In genomic region chr5:911601-912000, GRCh38 we compare ENCODE assay signal across 14 cellular contexts. TPM values are rescaled to one million over a fixed set of nuclear protein-coding genes. Genes with fewer than 3 reads are reported as not detected.
DNase-seq lines count a peak whose midpoint lies in the region; ATAC-seq, FAIRE-seq and TF ChIP-seq lines count a peak whose summit lies in the region.
"Had no signal": no experiment of that assay in that cellular context is flagged by ENCODE, and none has a peak within 500 bp of the region (broad histone marks: within the 10 kb centered on the region; RNA-seq: fewer than 3 reads in every experiment).

No MANE protein-coding gene starts in this region.

- in situ Hi-C loops in HepG2 (cut with HindIII; ENCODE audit: extremely low pct_ligation_motif_present, low pct_unique_long_range_greater_than_20kb): no loop called here
- in situ Hi-C loops in transverse colon (cut with MboI; ENCODE audit: low pct_ligation_motif_present in 1 of 4, low pct_unique_long_range_greater_than_20kb in 1 of 4, low sequenced_read_pairs in 3 of 4): loop anchor here in 1 of 4 donors (25.0 kb wide), 1 partner anchor 249 kb away; no protein-coding TSS in a partner anchor

- no peak for TF ChIP-seq RAD21 in HepG2 (CRISPR knock-in tag; IDR thresholded peaks at IDR 0.05)

- TF ChIP-seq EP300 in HepG2 (IDR thresholded peaks at IDR 0.05; ENCODE audit: low read depth in 2 of 2, low read length in 2 of 2): no peak
- no peak for TF ChIP-seq EP300 in HepG2 (CRISPR knock-in tag; IDR thresholded peaks at IDR 0.05; ENCODE audit: borderline replicate concordance)
- TF ChIP-seq EP300 in transverse colon (IDR thresholded peaks at IDR 0.05; ENCODE audit: low read depth): no peak

- CTCF ChIA-PET in HepG2 (lab: Yijun Ruan, JAX; ENCODE audit: low intra/inter-chr PET ratio, low total read pairs): no interaction called here
- CTCF ChIA-PET in activated CD4-positive, alpha-beta memory T cell treated with anti-CD3 and anti-CD28 coated beads, Interleukin-2, amount 10 ng/mL, durations not matched to agents 7 days and 5 days (lab: Charles Lee): interaction anchor here (0.6 kb wide), 1 partner anchor 10 kb away, joined by 3 read pairs; no protein-coding TSS in a partner anchor

- H3K36me3 ChIP-seq in HepG2 (replicated peaks in 1 of 2; ENCODE audit: control insufficient read depth in 1 of 2, insufficient read depth in 2 of 2, low read length in 2 of 2): peaks cover 26 to 74% of the 10 kb centered on the region in 2 experiments
- H3K36me3 ChIP-seq in right lobe of liver: no peaks in the 10 kb centered on the region
- no peaks in the 10 kb centered on the region for H3K36me3 ChIP-seq in lower lobe of right lung
- H3K36me3 ChIP-seq in transverse colon: no peaks in the 10 kb centered on the region

- no peak for ATAC-seq in HepG2
- ATAC-seq in right lobe of liver: no peak
- no peak for ATAC-seq in lower lobe of right lung

- no peak overlapping the region for H3K4me3 Mint-ChIP-seq in activated CD4-positive, alpha-beta memory T cell treated with anti-CD3 and anti-CD28 coated beads, Interleukin-2, amount 10 ng/mL, durations not matched to agents 7 days and 5 days
- H3K4me3 Mint-ChIP-seq: WTC11 had no signal

- FAIRE-seq in HepG2 (lab: Jason Lieb, UNC) (no peak), D721Med (lab: Jason Lieb, UNC) (no peak)
- FAIRE-seq: islet of Langerhans had no signal

- no peak for DNase-seq in HepG2 (ENCODE audit: low spot score)
- DNase-seq in right lobe of liver: no peak
- no peak for DNase-seq in activated CD4-positive, alpha-beta memory T cell treated with anti-CD3 and anti-CD28 coated beads, Interleukin-2, amount 10 ng/mL, durations not matched to agents 7 days and 5 days
- peak; percentile 12 for DNase-seq in fibroblast of the aortic adventitia (ENCODE audit: low read depth)
- no peak for DNase-seq in D721Med (ENCODE audit: insufficient read length, low spot score)
- DNase-seq in lower lobe of right lung: no peak
- DNase-seq in transverse colon: no peak
- no peak for DNase-seq in NCI-H345 (lab: John Stamatoyannopoulos, UW)
- DNase-seq: DMS79 treated with DMSO at 0.1 percent for 48 hours, Karpas-422, naive B cell, SHP77 had no signal

- POLR2A ChIA-PET in HepG2 (lab: Yijun Ruan, JAX): no interaction called here
- POLR2A ChIA-PET in activated CD4-positive, alpha-beta memory T cell treated with anti-CD3 and anti-CD28 coated beads, Interleukin-2, amount 10 ng/mL, durations not matched to agents 7 days and 5 days (lab: Charles Lee): interaction anchor here (0.9 kb wide), 1 partner anchor 19 kb away, joined by 4 read pairs; the partner anchor contains the start of genes BRD9 and TRIP13

- H3K27me3 ChIP-seq in HepG2 (ENCODE audit: control insufficient read depth in 1 of 2, insufficient read depth in 2 of 2, low read length in 2 of 2): no peaks in the 10 kb centered on the region
- H3K27me3 ChIP-seq in right lobe of liver: no peaks in the 10 kb centered on the region
- no peaks in the 10 kb centered on the region for H3K27me3 ChIP-seq in lower lobe of right lung (ENCODE audit: low read depth)
- H3K27me3 ChIP-seq in transverse colon: no peaks in the 10 kb centered on the region

- BruUV-seq in HepG2 (replicated peaks; lab: Mats Ljungman, UMichigan): no TSS peak

- H3K4me1 ChIP-seq in HepG2 (ENCODE audit: insufficient read depth, low read length): no peaks in the 10 kb centered on the region
- no peaks in the 10 kb centered on the region for H3K4me1 ChIP-seq in right lobe of liver
- H3K4me1 ChIP-seq in lower lobe of right lung: no peaks in the 10 kb centered on the region
- H3K4me1 ChIP-seq in transverse colon: no peaks in the 10 kb centered on the region

- H3K27me3 Mint-ChIP-seq in activated CD4-positive, alpha-beta memory T cell treated with anti-CD3 and anti-CD28 coated beads, Interleukin-2, amount 10 ng/mL, durations not matched to agents 7 days and 5 days: no peaks in the 10 kb centered on the region
- H3K27me3 Mint-ChIP-seq: naive B cell had no signal

- no peaks in the 10 kb centered on the region for H3K79me2 ChIP-seq in HepG2 (ENCODE audit: insufficient read depth, low read length)

- peaks cover 12% of the 10 kb centered on the region for H3K4me1 Mint-ChIP-seq in activated CD4-positive, alpha-beta memory T cell treated with anti-CD3 and anti-CD28 coated beads, Interleukin-2, amount 10 ng/mL, durations not matched to agents 7 days and 5 days
- H3K4me1 Mint-ChIP-seq: naive B cell, WTC11 had no signal

- H3K27ac ChIP-seq in HepG2 (ENCODE audit: extremely low read length, insufficient read depth, low read length) (no peak overlapping the region), right lobe of liver (no peak overlapping the region), lower lobe of right lung (no peak overlapping the region), transverse colon (no peak overlapping the region)

- peak overlapping the region; percentile 71 for H3K27ac Mint-ChIP-seq in activated CD4-positive, alpha-beta memory T cell treated with anti-CD3 and anti-CD28 coated beads, Interleukin-2, amount 10 ng/mL, durations not matched to agents 7 days and 5 days

- H4K20me1 ChIP-seq in HepG2 (ENCODE audit: insufficient read depth, low read length): no peaks in the 10 kb centered on the region

- H3K9me3 Mint-ChIP-seq in activated CD4-positive, alpha-beta memory T cell treated with anti-CD3 and anti-CD28 coated beads, Interleukin-2, amount 10 ng/mL, durations not matched to agents 7 days and 5 days: no peaks in the 10 kb centered on the region
- H3K9me3 Mint-ChIP-seq: naive B cell, WTC11 had no signal

- H2AFZ ChIP-seq in HepG2 (ENCODE audit: low read length): no peak overlapping the region

- intact Hi-C loops in HepG2 (cut with micrococcal nuclease; ENCODE audit: unreplicated experiment) (no loop called here), right lobe of liver (cut with DNase I) (no loop called here), lower lobe of right lung (cut with DNase I) (no loop called here), transverse colon (cut with DNase I; ENCODE audit: low total_unique reads) (no loop called here)

- H3K4me2 ChIP-seq in HepG2 (ENCODE audit: low read depth, low read length): no peak overlapping the region

- WGBS in HepG2 (ENCODE audit: low lambda C conversion rate): 98% methylated on average over 7 of the region's 11 CpGs
- WGBS in right lobe of liver (ENCODE audit: insufficient coverage, low coverage, low lambda C conversion rate, missing lambda C conversion rate): 88% methylated on average over 10 of the region's 11 CpGs
- WGBS in transverse colon (ENCODE audit: low coverage in 1 of 2), 2 donors: 88 to 89% methylated on average over 7 to 11 of the region's 11 CpGs

- H3K9ac ChIP-seq in HepG2 (ENCODE audit: insufficient read depth, low read depth, low read length): no peak overlapping the region

- TF ChIP-seq POLR2A in HepG2 (IDR thresholded peaks at IDR 0.05; ENCODE audit: insufficient read depth in 1 of 2, low read depth in 2 of 2, low read length in 2 of 2) (no peak), right lobe of liver (IDR thresholded peaks at IDR 0.05) (no peak), transverse colon (IDR thresholded peaks at IDR 0.05) (no peak)

- no peaks in the 10 kb centered on the region for H3K9me3 ChIP-seq in HepG2 (ENCODE audit: low read length)
- no peaks in the 10 kb centered on the region for H3K9me3 ChIP-seq in right lobe of liver
- no peaks in the 10 kb centered on the region for H3K9me3 ChIP-seq in lower lobe of right lung
- H3K9me3 ChIP-seq in transverse colon: no peaks in the 10 kb centered on the region

- no peak for TF ChIP-seq CTCF in HepG2 (CRISPR knock-in tag; IDR thresholded peaks at IDR 0.05)
- no peak for TF ChIP-seq CTCF in right lobe of liver (IDR thresholded peaks at IDR 0.05)
- TF ChIP-seq CTCF in fibroblast of the aortic adventitia (IDR thresholded peaks at IDR 0.05; ENCODE audit: insufficient read depth, low read length): no peak
- no peak for TF ChIP-seq CTCF in D721Med (IDR thresholded peaks at IDR 0.05; ENCODE audit: insufficient read depth, missing control alignments)
- no peak for TF ChIP-seq CTCF in lower lobe of right lung (IDR thresholded peaks at IDR 0.05)
- no peak for TF ChIP-seq CTCF in transverse colon (IDR thresholded peaks at IDR 0.05)

- H3K36me3 Mint-ChIP-seq in activated CD4-positive, alpha-beta memory T cell treated with anti-CD3 and anti-CD28 coated beads, Interleukin-2, amount 10 ng/mL, durations not matched to agents 7 days and 5 days (ENCODE audit: low read depth): peaks cover 41% of the 10 kb centered on the region

- H3K4me3 ChIP-seq in HepG2 (replicated peaks in 1 of 3; ENCODE audit: insufficient read depth in 1 of 3, low read depth in 2 of 3, low read length in 3 of 3) (no peak overlapping the region), right lobe of liver (no peak overlapping the region), fibroblast of the aortic adventitia (ENCODE audit: low read depth, low read length) (no peak overlapping the region), lower lobe of right lung (no peak overlapping the region), transverse colon (no peak overlapping the region)

RNA-seq across cellular contexts. Expression of gene TRIP13, which starts 18.9 kb away (rescaled TPM):
- total RNA-seq in HepG2 (2016; rRNA removed; fragmentation: Illumina TruSeq; extraction: Trizol) (33.0 and 39.5 TPM in 2 replicates), right lobe of liver (1 to 10 TPM in 2 of 6 experiments, under 1 TPM in 4; 0.15 to 3.2 (median 0.70) TPM), fibroblast of the aortic adventitia (ENCODE audit: low replicate concordance) (4.4 and 32.5 TPM in 2 replicates), lower lobe of right lung (1.0 TPM), transverse colon (1 to 10 TPM in 2 of 4 donors, under 1 TPM in 1, not detected in 1; 0.41 to 4.1 (median 2.2) TPM)
- total RNA-seq in HepG2 (2016; cell fraction: cytosol; rRNA removed; fragmentation: Illumina TruSeq; extraction: Trizol; ENCODE audit: low read depth): 8.1 and 9.8 TPM in 2 replicates
- 33.0 and 42.4 TPM in 2 replicates for total RNA-seq in HepG2 (2016; cell fraction: insoluble cytoplasmic fraction; rRNA removed; fragmentation: Illumina TruSeq; extraction: Trizol)
- 19.4 and 20.2 TPM in 2 replicates for total RNA-seq in HepG2 (2016; cell fraction: membrane; rRNA removed; fragmentation: Illumina TruSeq; extraction: Trizol)
- total RNA-seq in HepG2 (2016; cell fraction: nucleus; rRNA removed; fragmentation: Illumina TruSeq; extraction: Trizol): 18.6 TPM in 2 replicates
- 12.8 and 13.5 TPM in 2 replicates for polyA plus RNA-seq in HepG2 (2011; rRNA removed)
- 6.1 and 7.0 TPM in 2 replicates for polyA plus RNA-seq in HepG2 (2011; cell fraction: cytosol; rRNA removed)
- 11.6 and 18.6 TPM in 2 replicates for polyA plus RNA-seq in HepG2 (2011; cell fraction: nucleus; rRNA removed)
- 6.5 and 11.3 TPM in 2 replicates for polyA plus RNA-seq in HepG2 (2012)
- 4.9 and 6.9 TPM in 2 replicates for polyA plus RNA-seq in HepG2 (2016; cell fraction: cytosol; fragmentation: Illumina TruSeq; extraction: Trizol; ENCODE audit: low read depth)
- 44.2 and 47.5 TPM in 2 replicates for polyA plus RNA-seq in HepG2 (2016; cell fraction: insoluble cytoplasmic fraction; fragmentation: Illumina TruSeq; extraction: Trizol; ENCODE audit: low read depth)
- polyA plus RNA-seq in HepG2 (2016; cell fraction: membrane; fragmentation: Illumina TruSeq; extraction: Trizol; ENCODE audit: low read depth): 13.5 and 13.6 TPM in 2 replicates
- polyA plus RNA-seq in HepG2 (2016; cell fraction: nucleus; fragmentation: Illumina TruSeq; extraction: Trizol; ENCODE audit: insufficient read depth, low read depth): 42.0 and 45.8 TPM in 2 replicates
- 6.3 and 101 TPM in 2 replicates for polyA minus RNA-seq in HepG2 (2011; rRNA and poly(A)+ RNA removed; ENCODE audit: low replicate concordance)
- 4.5 and 11.3 TPM in 2 replicates for polyA minus RNA-seq in HepG2 (2011; cell fraction: cytosol; rRNA and poly(A)+ RNA removed)
- 9.2 and 11.7 TPM in 2 replicates for polyA minus RNA-seq in HepG2 (2011; cell fraction: nucleus; rRNA and poly(A)+ RNA removed)
- total RNA-seq in activated CD4-positive, alpha-beta memory T cell treated with anti-CD3 and anti-CD28 coated beads, Interleukin-2, amount 10 ng/mL, durations not matched to agents 7 days and 5 days: 10 to 100 TPM; 26.6 to 28.8 TPM

RNA-seq across cellular contexts. Expression of gene BRD9, which starts 19.0 kb away (rescaled TPM):
- total RNA-seq in HepG2 (2016; rRNA removed; fragmentation: Illumina TruSeq; extraction: Trizol): 20.7 and 22.9 TPM in 2 replicates
- total RNA-seq in HepG2 (2016; cell fraction: cytosol; rRNA removed; fragmentation: Illumina TruSeq; extraction: Trizol; ENCODE audit: low read depth): 6.6 and 8.1 TPM in 2 replicates
- total RNA-seq in HepG2 (2016; cell fraction: insoluble cytoplasmic fraction; rRNA removed; fragmentation: Illumina TruSeq; extraction: Trizol): 18.6 and 24.6 TPM in 2 replicates
- total RNA-seq in HepG2 (2016; cell fraction: membrane; rRNA removed; fragmentation: Illumina TruSeq; extraction: Trizol): 10.4 and 11.6 TPM in 2 replicates
- 30.9 and 31.0 TPM in 2 replicates for total RNA-seq in HepG2 (2016; cell fraction: nucleus; rRNA removed; fragmentation: Illumina TruSeq; extraction: Trizol)
- 5.2 and 6.3 TPM in 2 replicates for polyA plus RNA-seq in HepG2 (2011; rRNA removed)
- polyA plus RNA-seq in HepG2 (2011; cell fraction: cytosol; rRNA removed): 4.5 and 4.6 TPM in 2 replicates
- polyA plus RNA-seq in HepG2 (2011; cell fraction: nucleus; rRNA removed): 36.0 and 39.4 TPM in 2 replicates
- polyA plus RNA-seq in HepG2 (2012): 10.7 and 10.9 TPM in 2 replicates
- 2.4 and 2.5 TPM in 2 replicates for polyA plus RNA-seq in HepG2 (2016; cell fraction: cytosol; fragmentation: Illumina TruSeq; extraction: Trizol; ENCODE audit: low read depth)
- polyA plus RNA-seq in HepG2 (2016; cell fraction: insoluble cytoplasmic fraction; fragmentation: Illumina TruSeq; extraction: Trizol; ENCODE audit: low read depth): 17.6 and 19.2 TPM in 2 replicates
- polyA plus RNA-seq in HepG2 (2016; cell fraction: membrane; fragmentation: Illumina TruSeq; extraction: Trizol; ENCODE audit: low read depth): 4.9 and 5.4 TPM in 2 replicates
- 65.1 and 68.5 TPM in 2 replicates for polyA plus RNA-seq in HepG2 (2016; cell fraction: nucleus; fragmentation: Illumina TruSeq; extraction: Trizol; ENCODE audit: insufficient read depth, low read depth)
- polyA minus RNA-seq in HepG2 (2011; rRNA and poly(A)+ RNA removed; ENCODE audit: low replicate concordance): 15.9 and 73.1 TPM in 2 replicates
- 4.1 and 5.6 TPM in 2 replicates for polyA minus RNA-seq in HepG2 (2011; cell fraction: cytosol; rRNA and poly(A)+ RNA removed)
- 30.7 and 34.1 TPM in 2 replicates for polyA minus RNA-seq in HepG2 (2011; cell fraction: nucleus; rRNA and poly(A)+ RNA removed)
- 10 to 100 TPM; 10.7 to 16.7 (median 13.8) TPM for total RNA-seq in right lobe of liver
- total RNA-seq in activated CD4-positive, alpha-beta memory T cell treated with anti-CD3 and anti-CD28 coated beads, Interleukin-2, amount 10 ng/mL, durations not matched to agents 7 days and 5 days: 10 to 100 TPM; 52.3 to 54.0 TPM
- 26.8 and 119 TPM in 2 replicates for total RNA-seq in fibroblast of the aortic adventitia (ENCODE audit: low replicate concordance)
- 37.7 TPM for total RNA-seq in lower lobe of right lung
- 10 to 100 TPM; 29.6 to 91.3 (median 37.9) TPM for total RNA-seq in transverse colon
